12 cellular contexts compared by ENCODE assay signal in genomic region chr11:8838248-8838647, GRCh38.
A peak's percentile ranks its signal among the peaks of the same experiment; 100 is the strongest.
DNase-seq lines count a peak whose midpoint lies in the region; ATAC-seq and TF ChIP-seq lines count a peak whose summit lies in the region.
"Had no signal": no experiment of that assay in that cellular context is flagged by ENCODE, and none has a peak within 500 bp of the region (broad histone marks: within the 10 kb centered on the region; RNA-seq: fewer than 3 reads in every experiment).

No MANE protein-coding gene starts in this region.

- H3K4me1 ChIP-seq in Caco-2 (peaks cover 36% of the 10 kb centered on the region), parathyroid adenoma (no peaks in the 10 kb centered on the region), prostate gland (replicated peaks) (no peaks in the 10 kb centered on the region)

- DNase-seq in Caco-2 = no peak
- peak; percentile 96 for DNase-seq in RPMI7951 (ENCODE audit: low read depth)
- peak; percentile 95 for DNase-seq in fibroblast of mammary gland (ENCODE audit: low read depth)
- no peak for DNase-seq in prostate gland (ENCODE audit: low spot score)
- no peak for DNase-seq in cerebellar cortex (ENCODE audit: low spot score)
- DNase-seq in DMS153 (lab: John Stamatoyannopoulos, UW) = no peak
- DNase-seq: activated T-cell treated with anti-CD3 and anti-CD28 coated beads, Interleukin-2, amount 50 U/mL, for 1 hour; GOT3; NCI-H446 had no signal

- no peak overlapping the region for H3K4me2 ChIP-seq in parathyroid adenoma (ENCODE audit: low read length)

- no TSS peak for BruUV-seq in Caco-2 (replicated peaks; lab: Mats Ljungman, UMichigan)

- H3K4me3 ChIP-seq in Caco-2 (ENCODE audit: low read depth, low read length) = no peak overlapping the region
- no peak overlapping the region for H3K4me3 ChIP-seq in fibroblast of mammary gland (ENCODE audit: control insufficient read depth, low read depth, low read length)
- H3K4me3 ChIP-seq in parathyroid adenoma (ENCODE audit: low read depth, low read length) = no peak overlapping the region
- H3K4me3 ChIP-seq in prostate gland = no peak overlapping the region

- CTCF ChIA-PET in Caco-2 (lab: Charles Lee) = no interaction called here

- TF ChIP-seq POLR2A in prostate gland (IDR thresholded peaks at IDR 0.05) = no peak

- peak overlapping the region; percentile 24 for H3K27ac ChIP-seq in parathyroid adenoma
- H3K27ac ChIP-seq in prostate gland = no peak overlapping the region

- H3K9me3 ChIP-seq in Caco-2 (no peaks in the 10 kb centered on the region), parathyroid adenoma (ENCODE audit: control insufficient read depth, low read length) (no peaks in the 10 kb centered on the region), prostate gland (no peaks in the 10 kb centered on the region)

- H3K79me2 ChIP-seq in parathyroid adenoma = no peaks in the 10 kb centered on the region

- intact Hi-C loops in Caco-2 (cut with micrococcal nuclease; ENCODE audit: unreplicated experiment) = no loop called here
- intact Hi-C loops in prostate gland (cut with DNase I) = no loop called here

- H3K36me3 Mint-ChIP-seq in Caco-2 (ENCODE audit: insufficient read depth, unreplicated experiment) = no peaks in the 10 kb centered on the region
- H3K36me3 Mint-ChIP-seq: CD14-positive monocyte had no signal

- H3K27me3 Mint-ChIP-seq in Caco-2 (ENCODE audit: insufficient read depth, unreplicated experiment) = no peaks in the 10 kb centered on the region

- H3K27me3 ChIP-seq in Caco-2 (replicated peaks; ENCODE audit: control insufficient read depth, insufficient read depth, low read length) (no peaks in the 10 kb centered on the region), parathyroid adenoma (ENCODE audit: control insufficient read depth, insufficient read depth, low read length) (no peaks in the 10 kb centered on the region), prostate gland (replicated peaks; ENCODE audit: insufficient read depth) (no peaks in the 10 kb centered on the region)

- no peaks in the 10 kb centered on the region; the same call in 1 of the 2 replicates for H3K36me3 ChIP-seq in Caco-2 (ENCODE audit: control insufficient read depth, insufficient read depth, low read length)
- H3K36me3 ChIP-seq in parathyroid adenoma (ENCODE audit: control insufficient read depth, insufficient read depth, low read length) = no peaks in the 10 kb centered on the region
- no peaks in the 10 kb centered on the region for H3K36me3 ChIP-seq in prostate gland

- WGBS in prostate gland = 55% methylated on average over 7 of the region's 7 CpGs

- H3K4me1 Mint-ChIP-seq in Caco-2 (ENCODE audit: low read depth, unreplicated experiment) = peaks cover 30% of the 10 kb centered on the region

- H3K4me3 Mint-ChIP-seq in Caco-2 (ENCODE audit: unreplicated experiment) = no peak overlapping the region

- no peak for ATAC-seq in esophagus mucosa

- H3K9ac ChIP-seq in parathyroid adenoma = no peak overlapping the region

- POLR2A ChIA-PET in Caco-2 (lab: Charles Lee) = no interaction called here

- H3K27ac Mint-ChIP-seq in Caco-2 (ENCODE audit: unreplicated experiment) = peak overlapping the region; percentile 10
- H3K27ac Mint-ChIP-seq: CD14-positive monocyte had no signal

- TF ChIP-seq CTCF in Caco-2 (IDR thresholded peaks at IDR 0.05; ENCODE audit: insufficient read depth in 1 of 2, low read depth in 1 of 2, low read length in 1 of 2, severe bottlenecking in 1 of 2, unreplicated experiment in 1 of 2) (no peak), fibroblast of mammary gland (conservative IDR thresholded peaks at IDR 0.05; ENCODE audit: control insufficient read depth, insufficient read depth, low read depth, low read length) (no peak), parathyroid adenoma (IDR thresholded peaks at IDR 0.05) (no peak), prostate gland (IDR thresholded peaks at IDR 0.05) (no peak)

- H2AFZ ChIP-seq in parathyroid adenoma = no peak overlapping the region

- H3K9me3 Mint-ChIP-seq in Caco-2 (ENCODE audit: unreplicated experiment) = no peaks in the 10 kb centered on the region
- H3K9me3 Mint-ChIP-seq: CD14-positive monocyte had no signal

Comparison
In these comparisons a context has a peak if more than half of its experiments do, and no peak if none do; other contexts are left out.
1. DNase-seq: peak in RPMI7951 (single experiment) and fibroblast of mammary gland (single experiment); none in Caco-2 (0 of 2), prostate gland (single experiment), cerebellar cortex (single experiment) and DMS153 (single experiment).